In genomic region chr20:39799366-39799965, GRCh38 we compare ENCODE assay signal across 16 cellular contexts.
DNase-seq lines count a peak whose midpoint lies in the region; ATAC-seq, FAIRE-seq and TF ChIP-seq lines count a peak whose summit lies in the region.
"Had no signal": no experiment of that assay in that cellular context is flagged by ENCODE, and none has a peak within 500 bp of the region (broad histone marks: within the 10 kb centered on the region; RNA-seq: fewer than 3 reads in every experiment).

No MANE protein-coding gene starts in this region.

- FAIRE-seq in astrocyte (lab: Jason Lieb, UNC) = peak; percentile 23
- FAIRE-seq: HTR-8/SVneo had no signal

- no peaks in the 10 kb centered on the region for H3K27me3 ChIP-seq in astrocyte (ENCODE audit: insufficient read depth, low read length)
- H3K27me3 ChIP-seq in osteoblast (ENCODE audit: insufficient read depth, low read length) = no peaks in the 10 kb centered on the region
- H3K27me3 ChIP-seq in esophagus squamous epithelium = no peaks in the 10 kb centered on the region
- H3K27me3 ChIP-seq: SJSA1 had no signal

- H3K9me3 Mint-ChIP-seq in astrocyte (ENCODE audit: unreplicated experiment) = peaks cover 4% of the 10 kb centered on the region
- H3K9me3 Mint-ChIP-seq in activated T-cell treated with anti-CD3 and anti-CD28 coated beads, Interleukin-2, amount 50 U/mL, for 4 hours = peaks cover 4% of the 10 kb centered on the region

- H3K4me1 ChIP-seq in astrocyte (ENCODE audit: insufficient read depth, low read length) (peaks cover 11% of the 10 kb centered on the region), osteoblast (ENCODE audit: insufficient read depth, low read length) (peaks cover 15% of the 10 kb centered on the region), esophagus squamous epithelium (peaks cover 0 to 20% (median 8%) of the 10 kb centered on the region in 3 donors)
- H3K4me1 ChIP-seq: SJSA1 had no signal

- no peak for TF ChIP-seq POLR2A in esophagus squamous epithelium (IDR thresholded peaks at IDR 0.05)

- no peaks in the 10 kb centered on the region for H3K36me3 Mint-ChIP-seq in astrocyte (ENCODE audit: low read depth, unreplicated experiment)
- no peaks in the 10 kb centered on the region for H3K36me3 Mint-ChIP-seq in activated T-cell treated with anti-CD3 and anti-CD28 coated beads, Interleukin-2, amount 50 U/mL, for 4 hours (ENCODE audit: insufficient read depth)

- no peak overlapping the region for H3K9ac ChIP-seq in astrocyte (ENCODE audit: low read length)

- H3K4me3 Mint-ChIP-seq in astrocyte (ENCODE audit: unreplicated experiment) = no peak overlapping the region
- no peak overlapping the region for H3K4me3 Mint-ChIP-seq in activated T-cell treated with anti-CD3 and anti-CD28 coated beads, Interleukin-2, amount 50 U/mL, for 4 hours

- H3K27ac Mint-ChIP-seq in astrocyte (ENCODE audit: unreplicated experiment) = peak overlapping the region; percentile 63

- H3K4me2 ChIP-seq in astrocyte (ENCODE audit: low read length) (no peak overlapping the region), osteoblast (ENCODE audit: insufficient read depth, low read length) (no peak overlapping the region)

- no peak overlapping the region for H3K4me3 ChIP-seq in astrocyte (ENCODE audit: insufficient read depth, low read depth, low read length)
- no peak overlapping the region for H3K4me3 ChIP-seq in osteoblast (ENCODE audit: insufficient read depth, low read length)
- no peak overlapping the region for H3K4me3 ChIP-seq in esophagus squamous epithelium
- H3K4me3 ChIP-seq: SJSA1 had no signal

- no peaks in the 10 kb centered on the region for H3K9me3 ChIP-seq in astrocyte (ENCODE audit: insufficient read depth, low read depth, low read length)
- H3K9me3 ChIP-seq in osteoblast (ENCODE audit: low read depth, low read length) = no peaks in the 10 kb centered on the region
- H3K9me3 ChIP-seq in esophagus squamous epithelium = peaks cover 0 to 9% (median 0%) of the 10 kb centered on the region in 3 donors
- H3K9me3 ChIP-seq: SJSA1 had no signal

- H4K20me1 ChIP-seq in astrocyte (ENCODE audit: insufficient read depth, low read length) = no peaks in the 10 kb centered on the region
- no peaks in the 10 kb centered on the region for H4K20me1 ChIP-seq in osteoblast (ENCODE audit: insufficient read depth, low read length)

- 33 to 42% methylated on average over 2 of the region's 2 CpGs for WGBS in esophagus squamous epithelium, 2 donors

- H2AFZ ChIP-seq in astrocyte (ENCODE audit: low read depth, low read length) (no peak overlapping the region), osteoblast (ENCODE audit: low read length) (no peak overlapping the region)

- peaks cover 15% of the 10 kb centered on the region for H3K4me1 Mint-ChIP-seq in astrocyte (ENCODE audit: low read depth, unreplicated experiment)
- H3K4me1 Mint-ChIP-seq in activated T-cell treated with anti-CD3 and anti-CD28 coated beads, Interleukin-2, amount 50 U/mL, for 4 hours (ENCODE audit: low read depth) = no peaks in the 10 kb centered on the region

- TF ChIP-seq CTCF in astrocyte (IDR thresholded peaks at IDR 0.05; ENCODE audit: insufficient read depth, low read depth, low read length) = no peak
- no peak for TF ChIP-seq CTCF in osteoblast (IDR thresholded peaks at IDR 0.05; ENCODE audit: extremely low read depth, low read depth, low read length)
- TF ChIP-seq CTCF in esophagus squamous epithelium (IDR thresholded peaks at IDR 0.05) = no peak

- H3K36me3 ChIP-seq in astrocyte (ENCODE audit: insufficient read depth, low read length) (no peaks in the 10 kb centered on the region), osteoblast (ENCODE audit: insufficient read depth, low read length) (no peaks in the 10 kb centered on the region), esophagus squamous epithelium (no peaks in the 10 kb centered on the region)
- H3K36me3 ChIP-seq: SJSA1 had no signal

- DNase-seq in astrocyte (ENCODE audit: low read depth) (peak; percentile 30), osteoblast (ENCODE audit: insufficient read length, low spot score, missing footprints) (no peak), esophagus squamous epithelium (lab: John Stamatoyannopoulos, UW) (no peak), NCI-H187 treated with DMSO at 0.1 percent for 48 hours (lab: John Stamatoyannopoulos, UW) (no peak)
- no peak for DNase-seq in activated T-cell treated with anti-CD3 and anti-CD28 coated beads, Interleukin-2, amount 50 U/mL, for 4 hours
- DNase-seq: C1 segment of cervical spinal cord, DMS153, HCEC 1CT, NCI-H1436 treated with DMSO at 0.1 percent for 48 hours, NCI-H2227 treated with DMSO at 0.1 percent for 48 hours, NCI-H524 treated with DMSO at 0.1 percent for 48 hours had no signal

- ATAC-seq in GM18498 (IDR thresholded peaks at IDR 0.05; ENCODE audit: unreplicated experiment) (peak; percentile 43), HG03354 (IDR thresholded peaks at IDR 0.05; ENCODE audit: poor library complexity, severe bottlenecking, unreplicated experiment) (peak; percentile 54), GM21528 (IDR thresholded peaks at IDR 0.05; ENCODE audit: low FRiP score, unreplicated experiment) (no peak)
- no peak for ATAC-seq in activated T-cell treated with anti-CD3 and anti-CD28 coated beads, Interleukin-2, amount 50 U/mL, for 4 hours

- intact Hi-C loops in esophagus squamous epithelium (cut with DNase I) = no loop called here

- no peaks in the 10 kb centered on the region for H3K27me3 Mint-ChIP-seq in astrocyte (ENCODE audit: low read depth, unreplicated experiment)
- H3K27me3 Mint-ChIP-seq in activated T-cell treated with anti-CD3 and anti-CD28 coated beads, Interleukin-2, amount 50 U/mL, for 4 hours (ENCODE audit: low read depth) = no peaks in the 10 kb centered on the region

- H3K79me2 ChIP-seq in astrocyte (ENCODE audit: insufficient read depth, low read length) = no peaks in the 10 kb centered on the region
- no peaks in the 10 kb centered on the region for H3K79me2 ChIP-seq in osteoblast (ENCODE audit: insufficient read depth, low read length)

- H3K27ac ChIP-seq in astrocyte (ENCODE audit: low read depth, low read length) (peak overlapping the region; percentile 77), osteoblast (ENCODE audit: low read depth, low read length) (peak overlapping the region; percentile 93), esophagus squamous epithelium (peak overlapping the region in 2 of 4 donors; percentile 54 to 66)
- H3K27ac ChIP-seq: SJSA1 had no signal

Comparison
In these comparisons a context has a peak if more than half of its experiments do, and no peak if none do; other contexts are left out.
1. ATAC-seq: peak in GM18498 (single experiment) and HG03354 (single experiment); none in GM21528 (single experiment) and activated T-cell treated with anti-CD3 and anti-CD28 coated beads, Interleukin-2, amount 50 U/mL, for 4 hours (0 of 2).